Comparison of ENCODE assay signal across 1 cellular context in genomic region chr1:61088163-61088840, GRCh38.
TF ChIP-seq lines count a peak whose summit lies in the region.

No MANE protein-coding gene starts in this region.

TF ChIP-seq in K562, 482 proteins besides CTCF, POLR2A, EP300 and RAD21:
- TF ChIP-seq MLLT1 (IDR thresholded peaks at IDR 0.05), result peak in 1 of 2 experiments; percentile 65; a peak in 1 of 4 replicates
- TF ChIP-seq CHAMP1 (IDR thresholded peaks at IDR 0.05), result 0 out of 2 replicates have a peak, but pooled peaks have one; percentile 12
- TF ChIP-seq CBX5 (IDR thresholded peaks at IDR 0.05; ENCODE audit: borderline replicate concordance, low read depth), result no peak
